Comparison of ENCODE assay signal across 24 cellular contexts in genomic region chr3:139838269-139838957, GRCh38.
DNase-seq lines count a peak whose midpoint lies in the region; ATAC-seq, FAIRE-seq and TF ChIP-seq lines count a peak whose summit lies in the region.
"Had no signal": no experiment of that assay in that cellular context is flagged by ENCODE, and none has a peak within 500 bp of the region (broad histone marks: within the 10 kb centered on the region; RNA-seq: fewer than 3 reads in every experiment).

No MANE protein-coding gene starts in this region.

- ATAC-seq in HepG2 (no peak; the same call in 2 of the 3 replicates), left lobe of liver (peak; percentile 99), HG03457 (IDR thresholded peaks at IDR 0.05; ENCODE audit: unreplicated experiment) (no peak)
- ATAC-seq: CD8-positive, alpha-beta T cell; T-cell had no signal

- H3K9me3 ChIP-seq in liver (ENCODE audit: control insufficient read depth in 4 of 4, low read length in 3 of 4) = no peaks in the 10 kb centered on the region
- H3K9me3 ChIP-seq in HepG2 (ENCODE audit: low read length) = no peaks in the 10 kb centered on the region
- H3K9me3 ChIP-seq: Caco-2 had no signal

- no TSS peak for BruUV-seq in HepG2 (replicated peaks; lab: Mats Ljungman, UMichigan)

- H3K9ac ChIP-seq in liver (ENCODE audit: low read depth in 1 of 2, low read length in 2 of 2) = no peak overlapping the region
- no peak overlapping the region for H3K9ac ChIP-seq in HepG2 (ENCODE audit: insufficient read depth, low read depth, low read length)
- H3K9ac ChIP-seq: KMS-11 had no signal

- in situ Hi-C loops in HepG2 (cut with HindIII; ENCODE audit: extremely low pct_ligation_motif_present, low pct_unique_long_range_greater_than_20kb) = no loop called here

- no peak for TF ChIP-seq CTCF in liver (IDR thresholded peaks at IDR 0.05; ENCODE audit: low read depth, low read length, missing input control)
- TF ChIP-seq CTCF in HepG2 (CRISPR knock-in tag; IDR thresholded peaks at IDR 0.05) = no peak
- no peak for TF ChIP-seq CTCF in VCaP (conservative IDR thresholded peaks at IDR 0.05)

- no peaks in the 10 kb centered on the region for H3K36me3 ChIP-seq in liver (ENCODE audit: control insufficient read depth in 4 of 4, insufficient read depth in 3 of 4, low read depth in 1 of 4, low read length in 3 of 4)
- no peaks in the 10 kb centered on the region for H3K36me3 ChIP-seq in HepG2 (replicated peaks in 1 of 2; ENCODE audit: control insufficient read depth in 1 of 2, insufficient read depth in 2 of 2, low read length in 2 of 2)

- CTCF ChIA-PET in HepG2 (lab: Yijun Ruan, JAX; ENCODE audit: low intra/inter-chr PET ratio, low total read pairs) = no interaction called here

- DNase-seq in HepG2 (ENCODE audit: low spot score) (no peak), left lobe of liver (ENCODE audit: low spot score) (peak; percentile 65), NCI-H774 (lab: John Stamatoyannopoulos, UW) (no peak), HPDE6-E6E7 (ENCODE audit: extremely low spot score) (no peak)
- DNase-seq: C1 segment of cervical spinal cord; Caco-2; CD8-positive, alpha-beta T cell; MM.1S; NCI-H1417; NCI-H1694; NCI-H2029 treated with DMSO at 0.1 percent for 48 hours; NCI-H2171; NCI-H226; NCI-H510A treated with DMSO at 0.1 percent for 48 hours; NK-92 treated with Interleukin-12 subunit alpha and Interleukin-12 subunit beta, amount 100 ng/mL, for 24 hours; PC-9; SHP77; T-cell had no signal

- no peak for TF ChIP-seq POLR2A in HepG2 (IDR thresholded peaks at IDR 0.05; ENCODE audit: insufficient read depth in 1 of 2, low read depth in 2 of 2, low read length in 2 of 2)

- 65% methylated on average over 3 of the region's 3 CpGs for WGBS in liver
- WGBS in HepG2 (ENCODE audit: low lambda C conversion rate) = 31% methylated on average over 3 of the region's 3 CpGs

- H3K27me3 ChIP-seq in liver (ENCODE audit: control insufficient read depth in 4 of 4, insufficient read depth in 4 of 4, low read length in 3 of 4) = no peaks in the 10 kb centered on the region
- no peaks in the 10 kb centered on the region for H3K27me3 ChIP-seq in HepG2 (ENCODE audit: control insufficient read depth in 1 of 2, insufficient read depth in 2 of 2, low read length in 2 of 2)

- no peak overlapping the region for H3K27ac ChIP-seq in liver (ENCODE audit: low read depth in 1 of 2, low read length in 2 of 2)
- H3K27ac ChIP-seq in HepG2 (ENCODE audit: extremely low read length, insufficient read depth, low read length) = no peak overlapping the region
- peak overlapping the region; percentile 31; the same call in 1 of the 2 replicates for H3K27ac ChIP-seq in VCaP
- H3K27ac ChIP-seq: KMS-11, PC-9 had no signal

- H2AFZ ChIP-seq in HepG2 (ENCODE audit: low read length) = no peak overlapping the region
- H2AFZ ChIP-seq: PC-9 had no signal

- no peaks in the 10 kb centered on the region for H4K20me1 ChIP-seq in HepG2 (ENCODE audit: insufficient read depth, low read length)

- intact Hi-C loops in HepG2 (cut with micrococcal nuclease; ENCODE audit: unreplicated experiment) = no loop called here

- TF ChIP-seq EP300 in HepG2 (IDR thresholded peaks at IDR 0.05; ENCODE audit: low read depth in 2 of 2, low read length in 2 of 2) (no peak), HepG2 (CRISPR knock-in tag; IDR thresholded peaks at IDR 0.05; ENCODE audit: borderline replicate concordance) (no peak)

- POLR2A ChIA-PET in HepG2 (lab: Yijun Ruan, JAX) = no interaction called here

- no peaks in the 10 kb centered on the region for H3K79me2 ChIP-seq in HepG2 (ENCODE audit: insufficient read depth, low read length)

- FAIRE-seq in HepG2 (lab: Jason Lieb, UNC) = no peak
- FAIRE-seq: G401.6, H54 had no signal

- H3K4me1 ChIP-seq in liver (ENCODE audit: control insufficient read depth in 4 of 4, insufficient read depth in 4 of 4, low read length in 3 of 4) (peaks cover 0 to 4% (median 3%) of the 10 kb centered on the region in 4 donors), HepG2 (ENCODE audit: insufficient read depth, low read length) (no peaks in the 10 kb centered on the region)
- H3K4me1 ChIP-seq: Caco-2 had no signal

- H3K4me2 ChIP-seq in HepG2 (ENCODE audit: low read depth, low read length) = no peak overlapping the region
- H3K4me2 ChIP-seq: KMS-11, PC-9 had no signal

- H3K4me3 ChIP-seq in liver (ENCODE audit: low read depth in 1 of 3, low read length in 3 of 3) = no peak overlapping the region
- no peak overlapping the region for H3K4me3 ChIP-seq in HepG2 (replicated peaks in 1 of 3; ENCODE audit: insufficient read depth in 1 of 3, low read depth in 2 of 3, low read length in 3 of 3)
- H3K4me3 ChIP-seq: PC-9 had no signal

- TF ChIP-seq RAD21 in liver (IDR thresholded peaks at IDR 0.05) = no peak
- no peak for TF ChIP-seq RAD21 in HepG2 (CRISPR knock-in tag; IDR thresholded peaks at IDR 0.05)

TF ChIP-seq in liver, 16 proteins besides CTCF, POLR2A, EP300 and RAD21 (continues in another document):
- TF ChIP-seq HNF4A (conservative IDR thresholded peaks at IDR 0.05) (peak; percentile 82 to 85), RXRA (IDR thresholded peaks at IDR 0.05) (peak in 1 of 2 donors; percentile 38), JUND (IDR thresholded peaks at IDR 0.05) (no peak), TAF1 (conservative IDR thresholded peaks at IDR 0.05) (no peak), SP1 (IDR thresholded peaks at IDR 0.05) (peak; percentile 34), EGR1 (IDR thresholded peaks at IDR 0.05; ENCODE audit: low read depth in 2 of 2) (no peak), NR2F2 (IDR thresholded peaks at IDR 0.05) (no peak), HNF4G (IDR thresholded peaks at IDR 0.05) (peak; percentile 46), ATF3 (IDR thresholded peaks at IDR 0.05) (no peak), FOXA2 (IDR thresholded peaks at IDR 0.05) (no peak), FOXA1 (IDR thresholded peaks at IDR 0.05) (no peak), GABPA (IDR thresholded peaks at IDR 0.05 in 1 of 2, conservative IDR thresholded peaks at IDR 0.05 in 1 of 2) (no peak)
- TF ChIP-seq, protein P1, sequence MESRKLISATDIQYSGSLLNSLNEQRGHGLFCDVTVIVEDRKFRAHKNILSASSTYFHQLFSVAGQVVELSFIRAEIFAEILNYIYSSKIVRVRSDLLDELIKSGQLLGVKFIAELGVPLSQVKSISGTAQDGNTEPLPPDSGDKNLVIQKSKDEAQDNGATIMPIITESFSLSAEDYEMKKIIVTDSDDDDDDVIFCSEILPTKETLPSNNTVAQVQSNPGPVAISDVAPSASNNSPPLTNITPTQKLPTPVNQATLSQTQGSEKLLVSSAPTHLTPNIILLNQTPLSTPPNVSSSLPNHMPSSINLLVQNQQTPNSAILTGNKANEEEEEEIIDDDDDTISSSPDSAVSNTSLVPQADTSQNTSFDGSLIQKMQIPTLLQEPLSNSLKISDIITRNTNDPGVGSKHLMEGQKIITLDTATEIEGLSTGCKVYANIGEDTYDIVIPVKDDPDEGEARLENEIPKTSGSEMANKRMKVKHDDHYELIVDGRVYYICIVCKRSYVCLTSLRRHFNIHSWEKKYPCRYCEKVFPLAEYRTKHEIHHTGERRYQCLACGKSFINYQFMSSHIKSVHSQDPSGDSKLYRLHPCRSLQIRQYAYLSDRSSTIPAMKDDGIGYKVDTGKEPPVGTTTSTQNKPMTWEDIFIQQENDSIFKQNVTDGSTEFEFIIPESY (IDR thresholded peaks at IDR 0.05) = no peak
- TF ChIP-seq, protein P2, sequence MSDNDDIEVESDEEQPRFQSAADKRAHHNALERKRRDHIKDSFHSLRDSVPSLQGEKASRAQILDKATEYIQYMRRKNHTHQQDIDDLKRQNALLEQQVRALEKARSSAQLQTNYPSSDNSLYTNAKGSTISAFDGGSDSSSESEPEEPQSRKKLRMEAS (IDR thresholded peaks at IDR 0.05) = peak; percentile 21

TF ChIP-seq in HepG2, 621 proteins besides CTCF, POLR2A, EP300 and RAD21:
- TF ChIP-seq TARDBP (CRISPR knock-in tag; IDR thresholded peaks at IDR 0.05) (no peak), ZNF816 (CRISPR knock-in tag; IDR thresholded peaks at IDR 0.05; ENCODE audit: borderline replicate concordance) (no peak)
TF ChIP-seq in HepG2: peak in this region for 0.
